Comparison of ENCODE assay signal across 34 cellular contexts in the genomic region with DNA sequence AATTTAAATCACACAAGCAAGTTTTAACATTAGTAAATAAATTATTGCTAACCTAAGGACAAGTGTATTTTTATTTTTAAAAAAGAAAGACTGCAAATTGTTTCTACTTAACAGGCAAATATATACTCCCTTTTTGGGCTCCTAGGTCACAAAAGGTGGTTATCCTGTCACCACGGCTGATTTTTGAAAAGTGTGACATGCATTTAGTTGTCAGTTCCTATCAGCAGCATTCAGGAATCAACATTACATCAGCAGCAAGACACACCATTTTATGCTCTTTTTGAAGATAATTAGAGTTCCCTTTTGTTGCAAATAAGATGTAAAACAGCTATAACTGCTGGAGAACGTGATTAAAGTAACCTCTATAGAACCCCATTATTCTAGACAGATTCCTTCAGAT.
"Had no signal": no experiment of that assay in that cellular context is flagged by ENCODE, and none has a peak within 500 bp of the region (broad histone marks: within the 10 kb centered on the region; RNA-seq: fewer than 3 reads in every experiment).

No MANE protein-coding gene starts in this region.

- DNase-seq: Karpas-422, Kasumi-1, MG63, MM.1S, MV-4-11, NCI-H1048, NCI-H1092, NCI-H1092 treated with DMSO at 0.1 percent for 48 hours, NCI-H1105, NCI-H1105 treated with DMSO at 0.1 percent for 48 hours, NCI-H1417, NCI-H1417 treated with DMSO at 0.1 percent for 48 hours, NCI-H1436, NCI-H1436 treated with DMSO at 0.1 percent for 48 hours, NCI-H146, NCI-H1694, NCI-H1694 treated with DMSO at 0.1 percent for 48 hours, NCI-H187, NCI-H187 treated with DMSO at 0.1 percent for 48 hours, NCI-H1930, NCI-H2029, NCI-H2029 treated with DMSO at 0.1 percent for 48 hours, NCI-H2081, NCI-H2081 treated with DMSO at 0.1 percent for 48 hours, NCI-H2107, NCI-H2171, NCI-H2171 treated with DMSO at 0.1 percent for 48 hours, NCI-H2227 treated with DMSO at 0.1 percent for 48 hours, NCI-H226, NCI-H345, NCI-H446, NCI-H446 treated with DMSO at 0.1 percent for 48 hours, NCI-H510A had no signal

- H3K27ac ChIP-seq: KMS-11 had no signal

- H3K4me2 ChIP-seq: KMS-11 had no signal

- H3K36me3 ChIP-seq: MG63 had no signal

- H3K4me3 ChIP-seq: MG63 had no signal

- H3K9ac ChIP-seq: KMS-11 had no signal

- H3K9me3 ChIP-seq: MG63 had no signal
